ENCODE assay signal across 1 cellular context in the genomic region with DNA sequence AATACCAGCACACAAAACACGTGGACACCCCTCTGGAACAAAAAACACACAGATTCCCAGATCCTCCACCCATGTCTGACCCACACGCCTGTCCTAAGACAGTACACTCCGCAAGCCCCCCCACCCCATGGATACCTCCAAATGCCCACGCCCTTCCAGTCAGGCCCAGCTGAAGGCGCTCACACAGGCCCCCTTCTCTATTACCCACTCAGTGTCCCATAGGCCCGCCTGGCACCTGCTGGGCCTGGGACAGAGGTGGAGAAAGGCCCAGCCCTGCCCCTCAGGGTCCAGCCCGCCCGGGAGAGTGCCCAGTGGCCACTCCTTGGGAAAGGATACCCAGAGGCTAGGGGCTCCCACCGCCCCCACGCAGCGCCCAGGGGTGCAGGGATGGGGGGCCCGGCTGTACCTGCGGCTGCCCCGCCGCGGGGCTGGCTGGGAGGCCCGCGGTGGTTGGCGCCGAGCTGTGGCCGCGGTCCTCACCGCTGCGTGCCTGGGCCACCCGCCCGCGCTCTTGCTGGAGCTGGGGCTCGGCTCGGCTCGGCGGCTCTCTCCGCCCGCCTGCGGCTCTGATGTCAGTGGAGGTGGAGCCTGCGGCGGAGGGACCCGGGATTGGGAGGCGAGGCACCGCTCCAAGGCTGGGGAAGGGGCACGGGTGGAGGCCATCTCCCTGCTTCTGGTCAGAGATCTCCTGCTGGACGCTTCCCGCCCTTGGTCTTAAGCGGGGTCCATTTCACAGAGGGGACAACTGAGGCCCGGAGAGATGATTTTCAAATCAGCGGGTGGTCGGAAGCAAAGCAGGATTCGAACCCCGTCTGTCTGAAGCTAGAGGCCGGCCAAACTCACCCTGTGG.
TF ChIP-seq lines count a peak whose summit lies in the region.

A gene (minus strand): TSS at position 522 of the 850 bp plus-strand sequence. CDS start 2,198 bp downstream, outside the sequence.

TF ChIP-seq in HEK293, 187 proteins besides CTCF, POLR2A, EP300 and RAD21 (continued from another document and continues in another):
- TF ChIP-seq, protein P1, sequence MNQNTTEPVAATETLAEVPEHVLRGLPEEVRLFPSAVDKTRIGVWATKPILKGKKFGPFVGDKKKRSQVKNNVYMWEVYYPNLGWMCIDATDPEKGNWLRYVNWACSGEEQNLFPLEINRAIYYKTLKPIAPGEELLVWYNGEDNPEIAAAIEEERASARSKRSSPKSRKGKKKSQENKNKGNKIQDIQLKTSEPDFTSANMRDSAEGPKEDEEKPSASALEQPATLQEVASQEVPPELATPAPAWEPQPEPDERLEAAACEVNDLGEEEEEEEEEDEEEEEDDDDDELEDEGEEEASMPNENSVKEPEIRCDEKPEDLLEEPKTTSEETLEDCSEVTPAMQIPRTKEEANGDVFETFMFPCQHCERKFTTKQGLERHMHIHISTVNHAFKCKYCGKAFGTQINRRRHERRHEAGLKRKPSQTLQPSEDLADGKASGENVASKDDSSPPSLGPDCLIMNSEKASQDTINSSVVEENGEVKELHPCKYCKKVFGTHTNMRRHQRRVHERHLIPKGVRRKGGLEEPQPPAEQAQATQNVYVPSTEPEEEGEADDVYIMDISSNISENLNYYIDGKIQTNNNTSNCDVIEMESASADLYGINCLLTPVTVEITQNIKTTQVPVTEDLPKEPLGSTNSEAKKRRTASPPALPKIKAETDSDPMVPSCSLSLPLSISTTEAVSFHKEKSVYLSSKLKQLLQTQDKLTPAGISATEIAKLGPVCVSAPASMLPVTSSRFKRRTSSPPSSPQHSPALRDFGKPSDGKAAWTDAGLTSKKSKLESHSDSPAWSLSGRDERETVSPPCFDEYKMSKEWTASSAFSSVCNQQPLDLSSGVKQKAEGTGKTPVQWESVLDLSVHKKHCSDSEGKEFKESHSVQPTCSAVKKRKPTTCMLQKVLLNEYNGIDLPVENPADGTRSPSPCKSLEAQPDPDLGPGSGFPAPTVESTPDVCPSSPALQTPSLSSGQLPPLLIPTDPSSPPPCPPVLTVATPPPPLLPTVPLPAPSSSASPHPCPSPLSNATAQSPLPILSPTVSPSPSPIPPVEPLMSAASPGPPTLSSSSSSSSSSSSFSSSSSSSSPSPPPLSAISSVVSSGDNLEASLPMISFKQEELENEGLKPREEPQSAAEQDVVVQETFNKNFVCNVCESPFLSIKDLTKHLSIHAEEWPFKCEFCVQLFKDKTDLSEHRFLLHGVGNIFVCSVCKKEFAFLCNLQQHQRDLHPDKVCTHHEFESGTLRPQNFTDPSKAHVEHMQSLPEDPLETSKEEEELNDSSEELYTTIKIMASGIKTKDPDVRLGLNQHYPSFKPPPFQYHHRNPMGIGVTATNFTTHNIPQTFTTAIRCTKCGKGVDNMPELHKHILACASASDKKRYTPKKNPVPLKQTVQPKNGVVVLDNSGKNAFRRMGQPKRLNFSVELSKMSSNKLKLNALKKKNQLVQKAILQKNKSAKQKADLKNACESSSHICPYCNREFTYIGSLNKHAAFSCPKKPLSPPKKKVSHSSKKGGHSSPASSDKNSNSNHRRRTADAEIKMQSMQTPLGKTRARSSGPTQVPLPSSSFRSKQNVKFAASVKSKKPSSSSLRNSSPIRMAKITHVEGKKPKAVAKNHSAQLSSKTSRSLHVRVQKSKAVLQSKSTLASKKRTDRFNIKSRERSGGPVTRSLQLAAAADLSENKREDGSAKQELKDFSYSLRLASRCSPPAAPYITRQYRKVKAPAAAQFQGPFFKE (tag by site-specific recombination; IDR thresholded peaks at IDR 0.05; ENCODE audit: borderline replicate concordance): no peak
- TF ChIP-seq ZNF473 (tag by site-specific recombination; IDR thresholded peaks at IDR 0.05) (no peak), ZNF174 (tag by site-specific recombination; IDR thresholded peaks at IDR 0.05) (no peak), ZNF521 (tag by site-specific recombination; IDR thresholded peaks at IDR 0.05) (no peak), SP2 (tag by site-specific recombination; IDR thresholded peaks at IDR 0.05) (no peak), ZFP3 (tag by site-specific recombination; IDR thresholded peaks at IDR 0.05; ENCODE audit: low read depth) (no peak), ZNF366 (tag by site-specific recombination; conservative IDR thresholded peaks at IDR 0.05) (no peak), ZNF23 (tag by site-specific recombination; IDR thresholded peaks at IDR 0.05; ENCODE audit: borderline replicate concordance) (no peak), ZNF140 (tag by site-specific recombination; IDR thresholded peaks at IDR 0.05) (no peak), ZNF830 (tag by site-specific recombination; IDR thresholded peaks at IDR 0.05; ENCODE audit: low read depth) (no peak), ZBTB7A (tag by site-specific recombination; IDR thresholded peaks at IDR 0.05; ENCODE audit: low read depth) (no peak), ZNF239 (tag by site-specific recombination; IDR thresholded peaks at IDR 0.05) (no peak), GLI2 (tag by site-specific recombination; IDR thresholded peaks at IDR 0.05; ENCODE audit: borderline replicate concordance, low read depth) (no peak), ZNF626 (tag by site-specific recombination; IDR thresholded peaks at IDR 0.05) (no peak), ZNF133 (tag by site-specific recombination; IDR thresholded peaks at IDR 0.05) (no peak), ZNF341 (tag by site-specific recombination; IDR thresholded peaks at IDR 0.05; ENCODE audit: low read depth) (no peak), ZNF776 (tag by site-specific recombination; IDR thresholded peaks at IDR 0.05; ENCODE audit: borderline replicate concordance) (no peak), KLF16 (tag by site-specific recombination; IDR thresholded peaks at IDR 0.05) (no peak), ZNF274 (IDR thresholded peaks at IDR 0.05; ENCODE audit: low read length) (no peak), ZNF274 (tag by site-specific recombination; IDR thresholded peaks at IDR 0.05; ENCODE audit: borderline replicate concordance) (no peak), ZNF654 (tag by site-specific recombination; IDR thresholded peaks at IDR 0.05; ENCODE audit: low read depth) (no peak), ZNF169 (tag by site-specific recombination; IDR thresholded peaks at IDR 0.05) (no peak)
- TF ChIP-seq, protein P2, sequence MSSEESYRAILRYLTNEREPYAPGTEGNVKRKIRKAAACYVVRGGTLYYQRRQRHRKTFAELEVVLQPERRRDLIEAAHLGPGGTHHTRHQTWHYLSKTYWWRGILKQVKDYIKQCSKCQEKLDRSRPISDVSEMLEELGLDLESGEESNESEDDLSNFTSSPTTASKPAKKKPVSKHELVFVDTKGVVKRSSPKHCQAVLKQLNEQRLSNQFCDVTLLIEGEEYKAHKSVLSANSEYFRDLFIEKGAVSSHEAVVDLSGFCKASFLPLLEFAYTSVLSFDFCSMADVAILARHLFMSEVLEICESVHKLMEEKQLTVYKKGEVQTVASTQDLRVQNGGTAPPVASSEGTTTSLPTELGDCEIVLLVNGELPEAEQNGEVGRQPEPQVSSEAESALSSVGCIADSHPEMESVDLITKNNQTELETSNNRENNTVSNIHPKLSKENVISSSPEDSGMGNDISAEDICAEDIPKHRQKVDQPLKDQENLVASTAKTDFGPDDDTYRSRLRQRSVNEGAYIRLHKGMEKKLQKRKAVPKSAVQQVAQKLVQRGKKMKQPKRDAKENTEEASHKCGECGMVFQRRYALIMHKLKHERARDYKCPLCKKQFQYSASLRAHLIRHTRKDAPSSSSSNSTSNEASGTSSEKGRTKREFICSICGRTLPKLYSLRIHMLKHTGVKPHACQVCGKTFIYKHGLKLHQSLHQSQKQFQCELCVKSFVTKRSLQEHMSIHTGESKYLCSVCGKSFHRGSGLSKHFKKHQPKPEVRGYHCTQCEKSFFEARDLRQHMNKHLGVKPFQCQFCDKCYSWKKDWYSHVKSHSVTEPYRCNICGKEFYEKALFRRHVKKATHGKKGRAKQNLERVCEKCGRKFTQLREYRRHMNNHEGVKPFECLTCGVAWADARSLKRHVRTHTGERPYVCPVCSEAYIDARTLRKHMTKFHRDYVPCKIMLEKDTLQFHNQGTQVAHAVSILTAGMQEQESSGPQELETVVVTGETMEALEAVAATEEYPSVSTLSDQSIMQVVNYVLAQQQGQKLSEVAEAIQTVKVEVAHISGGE (tag by site-specific recombination; conservative IDR thresholded peaks at IDR 0.05; ENCODE audit: low read depth): no peak
- TF ChIP-seq, protein P3, sequence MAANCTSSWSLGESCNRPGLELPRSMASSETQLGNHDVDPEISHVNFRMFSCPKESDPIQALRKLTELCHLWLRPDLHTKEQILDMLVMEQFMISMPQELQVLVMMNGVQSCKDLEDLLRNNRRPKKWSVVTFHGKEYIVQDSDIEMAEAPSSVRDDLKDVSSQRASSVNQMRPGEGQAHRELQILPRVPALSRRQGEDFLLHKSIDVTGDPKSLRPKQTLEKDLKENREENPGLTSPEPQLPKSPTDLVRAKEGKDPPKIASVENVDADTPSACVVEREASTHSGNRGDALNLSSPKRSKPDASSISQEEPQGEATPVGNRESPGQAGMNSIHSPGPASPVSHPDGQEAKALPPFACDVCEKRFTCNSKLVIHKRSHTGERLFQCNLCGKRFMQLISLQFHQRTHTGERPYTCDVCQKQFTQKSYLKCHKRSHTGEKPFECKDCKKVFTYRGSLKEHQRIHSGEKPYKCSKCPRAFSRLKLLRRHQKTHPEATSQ (tag by site-specific recombination; IDR thresholded peaks at IDR 0.05): no peak
- TF ChIP-seq, protein P4, sequence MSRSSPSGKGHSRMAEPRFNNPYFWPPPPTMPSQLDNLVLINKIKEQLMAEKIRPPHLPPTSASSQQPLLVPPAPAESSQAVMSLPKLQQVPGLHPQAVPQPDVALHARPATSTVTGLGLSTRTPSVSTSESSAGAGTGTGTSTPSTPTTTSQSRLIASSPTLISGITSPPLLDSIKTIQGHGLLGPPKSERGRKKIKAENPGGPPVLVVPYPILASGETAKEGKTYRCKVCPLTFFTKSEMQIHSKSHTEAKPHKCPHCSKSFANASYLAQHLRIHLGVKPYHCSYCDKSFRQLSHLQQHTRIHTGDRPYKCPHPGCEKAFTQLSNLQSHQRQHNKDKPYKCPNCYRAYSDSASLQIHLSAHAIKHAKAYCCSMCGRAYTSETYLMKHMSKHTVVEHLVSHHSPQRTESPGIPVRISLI (tag by site-specific recombination; IDR thresholded peaks at IDR 0.05): no peak
- TF ChIP-seq, protein P5, sequence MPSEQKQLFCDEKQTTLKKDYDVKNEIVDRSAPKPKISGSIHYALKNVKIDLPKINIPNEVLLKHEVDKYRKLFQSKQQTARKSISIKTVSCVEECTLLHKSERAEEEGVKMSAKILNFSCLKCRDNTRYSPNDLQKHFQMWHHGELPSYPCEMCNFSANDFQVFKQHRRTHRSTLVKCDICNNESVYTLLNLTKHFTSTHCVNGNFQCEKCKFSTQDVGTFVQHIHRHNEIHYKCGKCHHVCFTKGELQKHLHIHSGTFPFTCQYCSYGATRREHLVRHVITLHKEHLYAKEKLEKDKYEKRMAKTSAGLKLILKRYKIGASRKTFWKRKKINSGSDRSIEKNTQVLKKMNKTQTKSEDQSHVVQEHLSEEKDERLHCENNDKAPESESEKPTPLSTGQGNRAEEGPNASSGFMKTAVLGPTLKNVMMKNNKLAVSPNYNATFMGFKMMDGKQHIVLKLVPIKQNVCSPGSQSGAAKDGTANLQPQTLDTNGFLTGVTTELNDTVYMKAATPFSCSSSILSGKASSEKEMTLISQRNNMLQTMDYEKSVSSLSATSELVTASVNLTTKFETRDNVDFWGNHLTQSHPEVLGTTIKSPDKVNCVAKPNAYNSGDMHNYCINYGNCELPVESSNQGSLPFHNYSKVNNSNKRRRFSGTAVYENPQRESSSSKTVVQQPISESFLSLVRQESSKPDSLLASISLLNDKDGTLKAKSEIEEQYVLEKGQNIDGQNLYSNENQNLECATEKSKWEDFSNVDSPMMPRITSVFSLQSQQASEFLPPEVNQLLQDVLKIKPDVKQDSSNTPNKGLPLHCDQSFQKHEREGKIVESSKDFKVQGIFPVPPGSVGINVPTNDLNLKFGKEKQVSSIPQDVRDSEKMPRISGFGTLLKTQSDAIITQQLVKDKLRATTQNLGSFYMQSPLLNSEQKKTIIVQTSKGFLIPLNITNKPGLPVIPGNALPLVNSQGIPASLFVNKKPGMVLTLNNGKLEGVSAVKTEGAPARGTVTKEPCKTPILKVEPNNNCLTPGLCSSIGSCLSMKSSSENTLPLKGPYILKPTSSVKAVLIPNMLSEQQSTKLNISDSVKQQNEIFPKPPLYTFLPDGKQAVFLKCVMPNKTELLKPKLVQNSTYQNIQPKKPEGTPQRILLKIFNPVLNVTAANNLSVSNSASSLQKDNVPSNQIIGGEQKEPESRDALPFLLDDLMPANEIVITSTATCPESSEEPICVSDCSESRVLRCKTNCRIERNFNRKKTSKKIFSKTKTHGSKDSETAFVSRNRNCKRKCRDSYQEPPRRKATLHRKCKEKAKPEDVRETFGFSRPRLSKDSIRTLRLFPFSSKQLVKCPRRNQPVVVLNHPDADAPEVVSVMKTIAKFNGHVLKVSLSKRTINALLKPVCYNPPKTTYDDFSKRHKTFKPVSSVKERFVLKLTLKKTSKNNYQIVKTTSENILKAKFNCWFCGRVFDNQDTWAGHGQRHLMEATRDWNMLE (tag by site-specific recombination; conservative IDR thresholded peaks at IDR 0.05; ENCODE audit: low read depth): no peak
- TF ChIP-seq, protein P6, sequence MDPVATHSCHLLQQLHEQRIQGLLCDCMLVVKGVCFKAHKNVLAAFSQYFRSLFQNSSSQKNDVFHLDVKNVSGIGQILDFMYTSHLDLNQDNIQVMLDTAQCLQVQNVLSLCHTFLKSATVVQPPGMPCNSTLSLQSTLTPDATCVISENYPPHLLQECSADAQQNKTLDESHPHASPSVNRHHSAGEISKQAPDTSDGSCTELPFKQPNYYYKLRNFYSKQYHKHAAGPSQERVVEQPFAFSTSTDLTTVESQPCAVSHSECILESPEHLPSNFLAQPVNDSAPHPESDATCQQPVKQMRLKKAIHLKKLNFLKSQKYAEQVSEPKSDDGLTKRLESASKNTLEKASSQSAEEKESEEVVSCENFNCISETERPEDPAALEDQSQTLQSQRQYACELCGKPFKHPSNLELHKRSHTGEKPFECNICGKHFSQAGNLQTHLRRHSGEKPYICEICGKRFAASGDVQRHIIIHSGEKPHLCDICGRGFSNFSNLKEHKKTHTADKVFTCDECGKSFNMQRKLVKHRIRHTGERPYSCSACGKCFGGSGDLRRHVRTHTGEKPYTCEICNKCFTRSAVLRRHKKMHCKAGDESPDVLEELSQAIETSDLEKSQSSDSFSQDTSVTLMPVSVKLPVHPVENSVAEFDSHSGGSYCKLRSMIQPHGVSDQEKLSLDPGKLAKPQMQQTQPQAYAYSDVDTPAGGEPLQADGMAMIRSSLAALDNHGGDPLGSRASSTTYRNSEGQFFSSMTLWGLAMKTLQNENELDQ (tag by site-specific recombination; IDR thresholded peaks at IDR 0.05; ENCODE audit: low read depth): no peak
- TF ChIP-seq, protein P7, sequence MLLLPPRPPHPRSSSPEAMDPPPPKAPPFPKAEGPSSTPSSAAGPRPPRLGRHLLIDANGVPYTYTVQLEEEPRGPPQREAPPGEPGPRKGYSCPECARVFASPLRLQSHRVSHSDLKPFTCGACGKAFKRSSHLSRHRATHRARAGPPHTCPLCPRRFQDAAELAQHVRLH (tag by site-specific recombination; IDR thresholded peaks at IDR 0.05): no peak
